Comparison of ENCODE assay signal across 8 cellular contexts in genomic region chr6:163406320-163406719, GRCh38. TPM values are rescaled to one million over a fixed set of nuclear protein-coding genes. Genes with fewer than 3 reads are reported as not detected.
DNase-seq lines count a peak whose midpoint lies in the region; ATAC-seq and TF ChIP-seq lines count a peak whose summit lies in the region.

No MANE protein-coding gene starts in this region.

- TF ChIP-seq CTCF in GM12864 (IDR thresholded peaks at IDR 0.05; ENCODE audit: low read depth, low read length, missing control alignments) (no peak), brain microvascular endothelial cell (IDR thresholded peaks at IDR 0.05; ENCODE audit: low read depth, low read length, missing control alignments) (no peak)

- H2AK5ac ChIP-seq in neuronal stem cell (ENCODE audit: low read depth, low read length): no peak overlapping the region

- H3K9ac ChIP-seq in neuronal stem cell (ENCODE audit: low read depth, low read length, poor library complexity): no peak overlapping the region

- in situ Hi-C loops in brain microvascular endothelial cell (cut with HindIII; ENCODE audit: low pct_ligation_motif_present, low sequenced_read_pairs): loop anchor here (25.0 kb wide), 2 partner anchors 219 to 544 kb away; no protein-coding TSS in a partner anchor

- H4K8ac ChIP-seq in neuronal stem cell (ENCODE audit: low read depth, low read length): no peak overlapping the region

- H3K4ac ChIP-seq in neuronal stem cell (ENCODE audit: low read length): no peak overlapping the region

- H3K27me3 ChIP-seq in brain microvascular endothelial cell (replicated peaks) (no peaks in the 10 kb centered on the region), neuronal stem cell (ENCODE audit: control insufficient read depth in 3 of 3, insufficient read depth in 3 of 3, low read depth in 1 of 3, low read length in 3 of 3) (no peaks in the 10 kb centered on the region)

- no peak overlapping the region for H2BK12ac ChIP-seq in neuronal stem cell (ENCODE audit: low read length)

- H4K91ac ChIP-seq in neuronal stem cell (ENCODE audit: low read depth, low read length, poor library complexity): no peak overlapping the region

- H2BK5ac ChIP-seq in neuronal stem cell (ENCODE audit: low read length): no peak overlapping the region

- H3K79me1 ChIP-seq in neuronal stem cell (ENCODE audit: low read depth, low read length): no peaks in the 10 kb centered on the region

- no CpG with 5 or more reads among the region's 1 CpG for WGBS in neuronal stem cell (ENCODE audit: extremely low coverage in 2 of 2, insufficient read length in 2 of 2, insufficient replicate concordance in 1 of 2), 2 donors

- peaks cover 13 to 42% of the 10 kb centered on the region in 2 donors for H3K4me1 ChIP-seq in neuronal stem cell (ENCODE audit: control insufficient read depth in 2 of 2, insufficient read depth in 1 of 2, low read depth in 1 of 2, low read length in 2 of 2)

- no peak overlapping the region for H3K18ac ChIP-seq in neuronal stem cell (ENCODE audit: low read length)

- H3K9me3 ChIP-seq in neuronal stem cell (replicated peaks in 1 of 2; ENCODE audit: control insufficient read depth in 2 of 2, insufficient read depth in 1 of 2, low read depth in 1 of 2, low read length in 2 of 2): peaks cover 0 to 12% of the 10 kb centered on the region in 2 donors

- no peak overlapping the region for H2BK120ac ChIP-seq in neuronal stem cell (ENCODE audit: low read depth, low read length)

- no peak overlapping the region for H3K23ac ChIP-seq in neuronal stem cell (ENCODE audit: low read depth, low read length, poor library complexity)

- peak overlapping the region; percentile 15 for H3K27ac ChIP-seq in brain microvascular endothelial cell
- H3K27ac ChIP-seq in neuronal stem cell (replicated peaks; ENCODE audit: low read length): no peak overlapping the region

- H3K14ac ChIP-seq in neuronal stem cell (ENCODE audit: low read length): no peak overlapping the region

- ATAC-seq in HG02884 (IDR thresholded peaks at IDR 0.05; ENCODE audit: unreplicated experiment) (peak; percentile 12), GM21528 (IDR thresholded peaks at IDR 0.05; ENCODE audit: low FRiP score, unreplicated experiment) (no peak)

- peak overlapping the region; percentile 6; the same call in 1 of the 2 replicates for H3K4me3 ChIP-seq in GM12864 (ENCODE audit: low read depth, low read length)
- H3K4me3 ChIP-seq in brain microvascular endothelial cell (ENCODE audit: low read depth, low read length): no peak overlapping the region
- H3K4me3 ChIP-seq in neuronal stem cell (ENCODE audit: low read length in 2 of 2): no peak overlapping the region

- H3K36me3 ChIP-seq in brain microvascular endothelial cell (replicated peaks) (no peaks in the 10 kb centered on the region), neuronal stem cell (replicated peaks in 1 of 2; ENCODE audit: control insufficient read depth in 2 of 2, insufficient read depth in 2 of 2, low read length in 2 of 2) (peaks cover 0 to 5% of the 10 kb centered on the region in 2 donors)

- no peak overlapping the region for H2BK15ac ChIP-seq in neuronal stem cell (ENCODE audit: low read length)

- H3K4me2 ChIP-seq in neuronal stem cell (ENCODE audit: insufficient read depth, low read length, poor library complexity, severe bottlenecking): no peak overlapping the region

- H2AFZ ChIP-seq in neuronal stem cell (ENCODE audit: low read length): peak overlapping the region; percentile 54

- DNase-seq in GM12864 (ENCODE audit: low read depth): no peak
- no peak for DNase-seq in brain microvascular endothelial cell
- DNase-seq in neuronal stem cell (ENCODE audit: low spot score): no peak
- DNase-seq in kidney tubule cell (ENCODE audit: low spot score): no peak
- DNase-seq in NCI-H510A treated with DMSO at 0.1 percent for 48 hours (lab: John Stamatoyannopoulos, UW): no peak
- no peak for DNase-seq in NCI-H128 (lab: John Stamatoyannopoulos, UW; ENCODE audit: unreplicated experiment)

RNA-seq across cellular contexts. Expression of gene QKI, which starts 8.2 kb away (rescaled TPM):
- polyA plus RNA-seq in neuronal stem cell (2013, experiment 1 of 2): 174 TPM
- polyA plus RNA-seq in neuronal stem cell (2013, experiment 2 of 2): 177 TPM
